ENCODE assay signal across 9 cellular contexts in the genomic region with DNA sequence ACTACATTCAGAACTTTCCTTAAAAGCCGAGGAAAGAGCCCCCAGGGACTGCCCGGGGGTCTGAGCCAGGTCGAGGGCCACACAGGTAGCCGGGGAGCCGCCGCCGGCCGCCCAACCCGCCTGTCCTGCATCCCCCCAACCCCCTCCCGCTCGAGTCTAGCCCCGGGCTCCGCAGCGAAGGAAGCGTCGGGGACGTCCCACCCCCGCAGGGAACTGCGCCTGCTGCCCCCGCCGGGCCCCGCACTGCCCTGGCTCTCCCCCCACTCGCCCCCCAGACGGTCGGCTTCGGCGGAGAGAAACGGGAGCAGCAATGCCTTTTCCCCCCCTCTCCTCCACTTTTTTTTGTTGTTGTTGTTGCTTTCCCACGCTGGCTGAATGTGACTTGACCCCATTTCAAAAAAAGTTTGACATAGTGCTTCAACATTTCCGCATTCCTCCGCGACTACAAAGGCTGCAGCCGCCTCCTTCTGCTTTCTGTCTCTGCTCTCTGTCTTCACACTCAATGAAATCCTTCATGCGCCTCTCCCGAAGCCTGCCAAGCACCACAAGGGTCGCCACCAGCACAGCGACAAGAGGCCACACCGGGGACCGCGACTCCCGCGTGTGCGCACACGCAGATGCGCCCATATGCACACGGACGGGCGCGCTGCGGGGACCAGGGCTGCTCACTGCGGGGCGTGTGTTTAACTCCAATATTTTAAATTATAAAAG. TPM values are rescaled to one million over a fixed set of nuclear protein-coding genes. Genes with fewer than 3 reads are reported as not detected.
DNase-seq lines count a peak whose midpoint lies in the region; ATAC-seq, FAIRE-seq and TF ChIP-seq lines count a peak whose summit lies in the region.
"Had no signal": no experiment of that assay in that cellular context is flagged by ENCODE, and none has a peak within 500 bp of the region (broad histone marks: within the 10 kb centered on the region; RNA-seq: fewer than 3 reads in every experiment).

No MANE protein-coding gene starts in this region.

- peak; percentile 65 for DNase-seq in GM13977 (ENCODE audit: low spot score)
- DNase-seq in NCI-H2227 (lab: John Stamatoyannopoulos, UW; ENCODE audit: unreplicated experiment) = peak; percentile 48
- peak; percentile 36 to 46 for DNase-seq in activated CD4-positive, alpha-beta T cell treated with anti-CD3 and anti-CD28 coated beads, Interleukin-2, amount 50 U/mL, for 4 hours
- DNase-seq in effector memory CD4-positive, alpha-beta T cell = peak in 2 of 3 donors; percentile 20 to 25
- DNase-seq in lung microvascular endothelial cell (ENCODE audit: low read depth in 2 of 2) = peak; percentile 71 to 86
- peak; percentile 30 for DNase-seq in stimulated activated CD8-positive, alpha-beta memory T cell treated with anti-CD3 and anti-CD28 coated beads, Interleukin-12 subunit alpha, Interleukin-12 subunit beta, amount 100 ng/mL, for 4 hours (ENCODE audit: low read depth)
- no peak for DNase-seq in D721Med (ENCODE audit: insufficient read length, low spot score)

- FAIRE-seq in D721Med (lab: Jason Lieb, UNC) = no peak
- FAIRE-seq: endometrium had no signal

- in situ Hi-C loops in GM13977 (cut with MboI; ENCODE audit: low pct_unique_long_range_greater_than_20kb, low sequenced_read_pairs, unreplicated experiment) = loop anchor here (10.0 to 25.0 kb wide), 2 partner anchors 210 to 227 kb away; no protein-coding TSS in a partner anchor

- no peaks in the 10 kb centered on the region for H3K27me3 ChIP-seq in effector memory CD4-positive, alpha-beta T cell (replicated peaks; ENCODE audit: control insufficient read depth, insufficient read depth, low read length, poor library complexity, severe bottlenecking)

- no peaks in the 10 kb centered on the region for H3K9me3 ChIP-seq in effector memory CD4-positive, alpha-beta T cell (ENCODE audit: control insufficient read depth, low read length)

- H3K4me3 ChIP-seq in effector memory CD4-positive, alpha-beta T cell (ENCODE audit: insufficient read depth, low read depth, low read length, poor library complexity, severe bottlenecking) = peak overlapping the region; percentile 96

- H3K4me1 ChIP-seq in effector memory CD4-positive, alpha-beta T cell (ENCODE audit: control insufficient read depth, insufficient read depth, low read length, poor library complexity, severe bottlenecking) = peaks cover 20% of the 10 kb centered on the region

- peak overlapping the region; percentile 80 for H3K27ac ChIP-seq in effector memory CD4-positive, alpha-beta T cell (ENCODE audit: insufficient read depth, low read length, poor library complexity, severe bottlenecking)

- no peak for ATAC-seq in HG03571 (IDR thresholded peaks at IDR 0.05; ENCODE audit: unreplicated experiment)

- H3K36me3 ChIP-seq in effector memory CD4-positive, alpha-beta T cell (ENCODE audit: control insufficient read depth, insufficient read depth, low read length) = no peaks in the 10 kb centered on the region

- TF ChIP-seq CTCF in GM13977 (IDR thresholded peaks at IDR 0.05; ENCODE audit: extremely low read depth, insufficient read depth, missing control alignments) = no peak
- no peak for TF ChIP-seq CTCF in D721Med (IDR thresholded peaks at IDR 0.05; ENCODE audit: insufficient read depth, missing control alignments)

RNA-seq across cellular contexts. Expression of a gene that starts 1.1 kb away (rescaled TPM):
- total RNA-seq in lung microvascular endothelial cell = 24.0 and 30.4 TPM in 2 replicates
